Comparison of ENCODE assay signal across 13 cellular contexts in genomic region chr2:43358688-43359201, GRCh38.
DNase-seq lines count a peak whose midpoint lies in the region; TF ChIP-seq lines count a peak whose summit lies in the region.
"Had no signal": no experiment of that assay in that cellular context is flagged by ENCODE, and none has a peak within 500 bp of the region (broad histone marks: within the 10 kb centered on the region; RNA-seq: fewer than 3 reads in every experiment).

No MANE protein-coding gene starts in this region.

- no peak overlapping the region for H3K4me3 ChIP-seq in muscle layer of colon (ENCODE audit: low read depth in 1 of 2, low read length in 2 of 2)

- intact Hi-C loops in activated CD4-positive, alpha-beta memory T cell treated with anti-CD3 and anti-CD28 coated beads for 36 hours (cut with micrococcal nuclease): no loop called here
- intact Hi-C loops in Calu3 (cut with micrococcal nuclease; ENCODE audit: unreplicated experiment): no loop called here

- no peaks in the 10 kb centered on the region for H3K27me3 Mint-ChIP-seq in chondrocyte (ENCODE audit: low read depth)
- H3K27me3 Mint-ChIP-seq in activated CD4-positive, alpha-beta memory T cell treated with anti-CD3 and anti-CD28 coated beads for 36 hours: no peaks in the 10 kb centered on the region
- no peaks in the 10 kb centered on the region for H3K27me3 Mint-ChIP-seq in Calu3 (ENCODE audit: unreplicated experiment)
- H3K27me3 Mint-ChIP-seq: activated CD4-positive, alpha-beta T cell treated with anti-CD3 and anti-CD28 coated beads for 36 hours; activated naive CD4-positive, alpha-beta T cell treated with anti-CD3 and anti-CD28 coated beads, Interleukin-2, amount 10 ng/mL, durations not matched to agents 7 days and 5 days had no signal

- H3K9me3 Mint-ChIP-seq in chondrocyte (ENCODE audit: low read depth) (no peaks in the 10 kb centered on the region), Calu3 (ENCODE audit: low read depth, unreplicated experiment) (no peaks in the 10 kb centered on the region)
- no peaks in the 10 kb centered on the region for H3K9me3 Mint-ChIP-seq in activated CD4-positive, alpha-beta memory T cell treated with anti-CD3 and anti-CD28 coated beads for 36 hours
- H3K9me3 Mint-ChIP-seq: activated naive CD4-positive, alpha-beta T cell treated with anti-CD3 and anti-CD28 coated beads, Interleukin-2, amount 10 ng/mL, durations not matched to agents 7 days and 5 days had no signal

- BruUV-seq in Calu3 (replicated peaks; lab: Mats Ljungman, UMichigan): no TSS peak

- H3K36me3 Mint-ChIP-seq in chondrocyte (ENCODE audit: low read depth) (no peaks in the 10 kb centered on the region), Calu3 (ENCODE audit: insufficient read depth, unreplicated experiment) (no peaks in the 10 kb centered on the region)
- H3K36me3 Mint-ChIP-seq in activated CD4-positive, alpha-beta memory T cell treated with anti-CD3 and anti-CD28 coated beads for 36 hours: peaks cover 8% of the 10 kb centered on the region
- H3K36me3 Mint-ChIP-seq: activated naive CD4-positive, alpha-beta T cell treated with anti-CD3 and anti-CD28 coated beads, Interleukin-2, amount 10 ng/mL, durations not matched to agents 7 days and 5 days had no signal

- DNase-seq in DMS 273 treated with DMSO at 0.1 percent for 48 hours (lab: John Stamatoyannopoulos, UW) (peak; percentile 96), NCI-H2171 (lab: John Stamatoyannopoulos, UW) (peak; percentile 24), chondrocyte (ENCODE audit: low spot score) (no peak), LoVo (ENCODE audit: low spot score) (no peak), Calu3 (no peak), NCI-H1436 treated with DMSO at 0.1 percent for 48 hours (lab: John Stamatoyannopoulos, UW) (no peak)
- DNase-seq in activated CD4-positive, alpha-beta memory T cell treated with anti-CD3 and anti-CD28 coated beads for 36 hours: no peak
- DNase-seq: activated CD4-positive, alpha-beta T cell treated with anti-CD3 and anti-CD28 coated beads for 36 hours; activated naive CD4-positive, alpha-beta T cell treated with anti-CD3 and anti-CD28 coated beads, Interleukin-2, amount 10 ng/mL, durations not matched to agents 7 days and 5 days; NCI-H2029 treated with DMSO at 0.1 percent for 48 hours; stimulated activated CD4-positive, alpha-beta T cell treated with anti-CD3 and anti-CD28 coated beads, Interleukin-4, amount 100 ng/mL, for 24 hours; stimulated activated CD8-positive, alpha-beta memory T cell treated with anti-CD3 and anti-CD28 coated beads, Interleukin-4, amount 100 ng/mL, for 48 hours had no signal

- POLR2A ChIA-PET in activated CD4-positive, alpha-beta memory T cell treated with anti-CD3 and anti-CD28 coated beads for 36 hours (lab: Charles Lee): interaction anchor here (0.6 kb wide), 1 partner anchor 142 kb away, joined by 3 read pairs; no protein-coding TSS in a partner anchor

- H3K4me1 Mint-ChIP-seq in chondrocyte (ENCODE audit: low read depth): peaks cover 39% of the 10 kb centered on the region
- no peaks in the 10 kb centered on the region for H3K4me1 Mint-ChIP-seq in activated CD4-positive, alpha-beta memory T cell treated with anti-CD3 and anti-CD28 coated beads for 36 hours (ENCODE audit: low read depth)
- peaks cover 11% of the 10 kb centered on the region for H3K4me1 Mint-ChIP-seq in Calu3 (ENCODE audit: low read depth, unreplicated experiment)
- H3K4me1 Mint-ChIP-seq: activated CD4-positive, alpha-beta T cell treated with anti-CD3 and anti-CD28 coated beads for 36 hours; activated naive CD4-positive, alpha-beta T cell treated with anti-CD3 and anti-CD28 coated beads, Interleukin-2, amount 10 ng/mL, durations not matched to agents 7 days and 5 days had no signal

- no peak overlapping the region for H3K9ac ChIP-seq in muscle layer of colon (ENCODE audit: low read length)

- H3K27ac Mint-ChIP-seq in chondrocyte (ENCODE audit: unreplicated experiment): peak overlapping the region; percentile 0
- H3K27ac Mint-ChIP-seq in activated CD4-positive, alpha-beta memory T cell treated with anti-CD3 and anti-CD28 coated beads for 36 hours: no peak overlapping the region
- no peak overlapping the region for H3K27ac Mint-ChIP-seq in Calu3 (ENCODE audit: unreplicated experiment)
- H3K27ac Mint-ChIP-seq: activated CD4-positive, alpha-beta T cell treated with anti-CD3 and anti-CD28 coated beads for 36 hours; activated naive CD4-positive, alpha-beta T cell treated with anti-CD3 and anti-CD28 coated beads, Interleukin-2, amount 10 ng/mL, durations not matched to agents 7 days and 5 days had no signal

- H3K4me3 Mint-ChIP-seq in chondrocyte (ENCODE audit: unreplicated experiment) (no peak overlapping the region), Calu3 (ENCODE audit: low read depth, unreplicated experiment) (no peak overlapping the region)
- no peak overlapping the region for H3K4me3 Mint-ChIP-seq in activated CD4-positive, alpha-beta memory T cell treated with anti-CD3 and anti-CD28 coated beads for 36 hours
- H3K4me3 Mint-ChIP-seq: activated CD4-positive, alpha-beta T cell treated with anti-CD3 and anti-CD28 coated beads for 36 hours; activated naive CD4-positive, alpha-beta T cell treated with anti-CD3 and anti-CD28 coated beads, Interleukin-2, amount 10 ng/mL, durations not matched to agents 7 days and 5 days had no signal

- peak overlapping the region; percentile 27 for H3K27ac ChIP-seq in muscle layer of colon (ENCODE audit: low read depth, low read length)

- H3K27me3 ChIP-seq in muscle layer of colon (ENCODE audit: control insufficient read depth in 1 of 2, insufficient read depth in 2 of 2, low read length in 2 of 2): no peaks in the 10 kb centered on the region

- no peaks in the 10 kb centered on the region for H3K36me3 ChIP-seq in muscle layer of colon (ENCODE audit: insufficient read depth, low read length)

- H3K9me3 ChIP-seq in muscle layer of colon (ENCODE audit: low read length): no peaks in the 10 kb centered on the region

- TF ChIP-seq CTCF in chondrocyte (IDR thresholded peaks at IDR 0.05) (no peak), Calu3 (IDR thresholded peaks at IDR 0.05; ENCODE audit: unreplicated experiment) (no peak)

- CTCF ChIA-PET in activated CD4-positive, alpha-beta memory T cell treated with anti-CD3 and anti-CD28 coated beads for 36 hours (lab: Charles Lee): no interaction called here
- CTCF ChIA-PET in Calu3 (lab: Charles Lee): no interaction called here

- H3K4me1 ChIP-seq in muscle layer of colon (ENCODE audit: insufficient read depth, low read length): peaks cover 40% of the 10 kb centered on the region

Comparison
In these comparisons a context has a peak if more than half of its experiments do, and no peak if none do; other contexts are left out.
1. DNase-seq: peak in DMS 273 treated with DMSO at 0.1 percent for 48 hours (single experiment) and NCI-H2171 (single experiment); none in chondrocyte (single experiment), LoVo (single experiment), activated CD4-positive, alpha-beta memory T cell treated with anti-CD3 and anti-CD28 coated beads for 36 hours (single experiment), Calu3 (single experiment) and NCI-H1436 treated with DMSO at 0.1 percent for 48 hours (single experiment).